1 cellular context compared by ENCODE assay signal in genomic region chr3:33658039-33658438, GRCh38.
TF ChIP-seq lines count a peak whose summit lies in the region.

No MANE protein-coding gene starts in this region.

TF ChIP-seq in GM12878, 131 proteins besides CTCF, POLR2A, EP300 and RAD21 (continued from another document):
- TF ChIP-seq ZNF687 (IDR thresholded peaks at IDR 0.05) (no peak), RAD51 (IDR thresholded peaks at IDR 0.05) (no peak), RB1 (IDR thresholded peaks at IDR 0.05; ENCODE audit: borderline replicate concordance) (no peak), IRF4 (IDR thresholded peaks at IDR 0.05; ENCODE audit: low read depth, low read length) (no peak), ZBTB11 (CRISPR knock-in tag; IDR thresholded peaks at IDR 0.05) (no peak), MLLT1 (IDR thresholded peaks at IDR 0.05) (no peak), RELB (IDR thresholded peaks at IDR 0.05; ENCODE audit: low read depth) (no peak)
- TF ChIP-seq, protein P1, sequence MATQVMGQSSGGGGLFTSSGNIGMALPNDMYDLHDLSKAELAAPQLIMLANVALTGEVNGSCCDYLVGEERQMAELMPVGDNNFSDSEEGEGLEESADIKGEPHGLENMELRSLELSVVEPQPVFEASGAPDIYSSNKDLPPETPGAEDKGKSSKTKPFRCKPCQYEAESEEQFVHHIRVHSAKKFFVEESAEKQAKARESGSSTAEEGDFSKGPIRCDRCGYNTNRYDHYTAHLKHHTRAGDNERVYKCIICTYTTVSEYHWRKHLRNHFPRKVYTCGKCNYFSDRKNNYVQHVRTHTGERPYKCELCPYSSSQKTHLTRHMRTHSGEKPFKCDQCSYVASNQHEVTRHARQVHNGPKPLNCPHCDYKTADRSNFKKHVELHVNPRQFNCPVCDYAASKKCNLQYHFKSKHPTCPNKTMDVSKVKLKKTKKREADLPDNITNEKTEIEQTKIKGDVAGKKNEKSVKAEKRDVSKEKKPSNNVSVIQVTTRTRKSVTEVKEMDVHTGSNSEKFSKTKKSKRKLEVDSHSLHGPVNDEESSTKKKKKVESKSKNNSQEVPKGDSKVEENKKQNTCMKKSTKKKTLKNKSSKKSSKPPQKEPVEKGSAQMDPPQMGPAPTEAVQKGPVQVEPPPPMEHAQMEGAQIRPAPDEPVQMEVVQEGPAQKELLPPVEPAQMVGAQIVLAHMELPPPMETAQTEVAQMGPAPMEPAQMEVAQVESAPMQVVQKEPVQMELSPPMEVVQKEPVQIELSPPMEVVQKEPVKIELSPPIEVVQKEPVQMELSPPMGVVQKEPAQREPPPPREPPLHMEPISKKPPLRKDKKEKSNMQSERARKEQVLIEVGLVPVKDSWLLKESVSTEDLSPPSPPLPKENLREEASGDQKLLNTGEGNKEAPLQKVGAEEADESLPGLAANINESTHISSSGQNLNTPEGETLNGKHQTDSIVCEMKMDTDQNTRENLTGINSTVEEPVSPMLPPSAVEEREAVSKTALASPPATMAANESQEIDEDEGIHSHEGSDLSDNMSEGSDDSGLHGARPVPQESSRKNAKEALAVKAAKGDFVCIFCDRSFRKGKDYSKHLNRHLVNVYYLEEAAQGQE (IDR thresholded peaks at IDR 0.05; ENCODE audit: low read depth, low read length) = no peak
TF ChIP-seq in GM12878: peak in this region for 0.
